In genomic region chr10:52949899-52950298, GRCh38 we compare ENCODE assay signal across 16 cellular contexts.
A peak's percentile ranks its signal among the peaks of the same experiment; 100 is the strongest.
DNase-seq lines count a peak whose midpoint lies in the region; ATAC-seq, FAIRE-seq and TF ChIP-seq lines count a peak whose summit lies in the region.
"Had no signal": no experiment of that assay in that cellular context is flagged by ENCODE, and none has a peak within 500 bp of the region (broad histone marks: within the 10 kb centered on the region; RNA-seq: fewer than 3 reads in every experiment).

No MANE protein-coding gene starts in this region.

- no peak for FAIRE-seq in GM12878 (lab: Jason Lieb, UNC)

- no peak overlapping the region for H3K4me3 Mint-ChIP-seq in Calu3 (ENCODE audit: low read depth, unreplicated experiment)

- DNase-seq in Calu3 (peak; percentile 10), LNCaP clone FGC (ENCODE audit: low read depth) (no peak), GM12878 (ENCODE audit: low read depth, low spot score) (no peak), right lobe of liver (no peak), NCI-H1092 (lab: John Stamatoyannopoulos, UW) (no peak), DMS79 (lab: John Stamatoyannopoulos, UW) (no peak)
- DNase-seq: activated CD4-positive, CD25-positive, alpha-beta regulatory T cell treated with anti-CD3 and anti-CD28 coated beads, Interleukin-2, amount 50 U/mL, for 72 hours; activated T-cell treated with anti-CD3 and anti-CD28 coated beads for 4 hours; DMS79 treated with DMSO at 0.1 percent for 48 hours; hippocampal formation; NCI-H1105; NCI-H446 treated with DMSO at 0.1 percent for 48 hours had no signal

- BruUV-seq in Calu3 (replicated peaks; lab: Mats Ljungman, UMichigan) = no TSS peak
- BruUV-seq in GM12878 (replicated peaks; lab: Mats Ljungman, UMichigan) = no TSS peak

- no peaks in the 10 kb centered on the region for H3K36me3 Mint-ChIP-seq in Calu3 (ENCODE audit: insufficient read depth, unreplicated experiment)

- no peaks in the 10 kb centered on the region for H4K20me1 ChIP-seq in GM12878 (ENCODE audit: control insufficient read depth, insufficient read depth)

- CTCF ChIA-PET in Calu3 (lab: Charles Lee) = interaction anchor here (0.7 kb wide), 1 partner anchor 132 kb away, joined by 3 read pairs; no protein-coding TSS in a partner anchor
- CTCF ChIA-PET in GM12878 (lab: Yijun Ruan, JAX) = interaction anchor here (0.9 to 4.2 kb wide), 13 partner anchors 8 to 581 kb away, joined by 3 to 24 read pairs (median 4); no protein-coding TSS in a partner anchor

- H3K27me3 Mint-ChIP-seq in Calu3 (ENCODE audit: unreplicated experiment) = no peaks in the 10 kb centered on the region

- H3K27me3 ChIP-seq in GM12878 (replicated peaks in 1 of 2; ENCODE audit: control insufficient read depth in 2 of 2, insufficient read depth in 2 of 2, low read length in 1 of 2) (no peaks in the 10 kb centered on the region), right lobe of liver (no peaks in the 10 kb centered on the region)
- H3K27me3 ChIP-seq: vagina had no signal

- no peaks in the 10 kb centered on the region for H3K79me2 ChIP-seq in GM12878 (ENCODE audit: control insufficient read depth, insufficient read depth, low read length)

- H3K4me1 ChIP-seq in GM12878 (ENCODE audit: control insufficient read depth, insufficient read depth, low read length) (no peaks in the 10 kb centered on the region), right lobe of liver (no peaks in the 10 kb centered on the region)
- H3K4me1 ChIP-seq: vagina had no signal

- H3K4me1 Mint-ChIP-seq in Calu3 (ENCODE audit: low read depth, unreplicated experiment) = no peaks in the 10 kb centered on the region

- H3K36me3 ChIP-seq in GM12878 (ENCODE audit: control insufficient read depth in 2 of 2, insufficient read depth in 2 of 2, low read length in 1 of 2) = no peaks in the 10 kb centered on the region
- no peaks in the 10 kb centered on the region for H3K36me3 ChIP-seq in right lobe of liver
- H3K36me3 ChIP-seq: vagina had no signal

- WGBS in GM12878 (ENCODE audit: insufficient coverage, insufficient replicate concordance, low lambda C conversion rate, missing lambda C conversion rate) = 37% methylated on average over 13 of the region's 13 CpGs
- WGBS in right lobe of liver (ENCODE audit: insufficient coverage, low coverage, low lambda C conversion rate, missing lambda C conversion rate) = 35% methylated on average over 8 of the region's 13 CpGs

- TF ChIP-seq CTCF in Calu3 (IDR thresholded peaks at IDR 0.05; ENCODE audit: unreplicated experiment) = no peak
- TF ChIP-seq CTCF in LNCaP clone FGC (IDR thresholded peaks at IDR 0.05; ENCODE audit: control insufficient read depth, extremely low read depth, insufficient read depth) = peak; percentile 42
- peak; percentile 27 to 45 (median 34); a peak in 4 of 6 replicates for TF ChIP-seq CTCF in GM12878 (IDR thresholded peaks at IDR 0.05 in 2 of 3, conservative IDR thresholded peaks at IDR 0.05 in 1 of 3; ENCODE audit: control insufficient read depth in 2 of 3, extremely low read depth in 1 of 3, insufficient read depth in 1 of 3, low read depth in 3 of 3, low read length in 3 of 3)
- peak; percentile 27 to 36 (median 33) for TF ChIP-seq CTCF in right lobe of liver (IDR thresholded peaks at IDR 0.05)

- TF ChIP-seq EP300 in GM12878 (IDR thresholded peaks at IDR 0.05; ENCODE audit: borderline replicate concordance in 1 of 2, control insufficient read depth in 1 of 2, low read depth in 2 of 2, low read length in 2 of 2) = no peak

- no peak overlapping the region for H3K4me3 ChIP-seq in LNCaP clone FGC (ENCODE audit: low read depth, low read length)
- H3K4me3 ChIP-seq in GM12878 = no peak overlapping the region
- H3K4me3 ChIP-seq in right lobe of liver = no peak overlapping the region
- H3K4me3 ChIP-seq: SK-N-MC, vagina had no signal

- RAD21 ChIA-PET in GM12878 (lab: Charles Lee; ENCODE audit: unreplicated experiment) = interaction anchor here (0.9 to 1.6 kb wide), 4 partner anchors 11 to 193 kb away, joined by 3 to 4 read pairs (median 4); no protein-coding TSS in a partner anchor

- in situ Hi-C loops in GM12878 (cut with MboI) = no loop called here

- intact Hi-C loops in Calu3 (cut with micrococcal nuclease; ENCODE audit: unreplicated experiment) = loop anchor here (5.0 kb wide), 3 partner anchors 133 to 367 kb away; no protein-coding TSS in a partner anchor
- intact Hi-C loops in GM12878 (cut with micrococcal nuclease; ENCODE audit: unreplicated experiment) = loop anchor here (2.0 to 10.0 kb wide), 4 partner anchors 133 to 651 kb away; no protein-coding TSS in a partner anchor
- intact Hi-C loops in right lobe of liver (cut with DNase I) = no loop called here

- no peak overlapping the region for H3K4me2 ChIP-seq in GM12878 (ENCODE audit: control insufficient read depth, insufficient read depth)

- H3K9ac ChIP-seq in GM12878 (ENCODE audit: control insufficient read depth, insufficient read depth, low read length) = no peak overlapping the region

- SMC1A ChIA-PET in GM12878 (lab: Charles Lee; ENCODE audit: uncharacterized antibody, unreplicated experiment) = interaction anchor here (0.6 to 1.5 kb wide), 6 partner anchors 15 to 262 kb away, joined by 3 read pairs; no protein-coding TSS in a partner anchor

- H3K27ac ChIP-seq in GM12878 (ENCODE audit: control insufficient read depth, insufficient read depth) = no peak overlapping the region
- H3K27ac ChIP-seq in right lobe of liver = no peak overlapping the region
- H3K27ac ChIP-seq: SK-N-MC, vagina had no signal

- H3K9me3 ChIP-seq in GM12878 (replicated peaks; ENCODE audit: control insufficient read depth, insufficient read depth, low read length) = no peaks in the 10 kb centered on the region
- H3K9me3 ChIP-seq in right lobe of liver = no peaks in the 10 kb centered on the region
- H3K9me3 ChIP-seq: vagina had no signal

- H3K27ac Mint-ChIP-seq in Calu3 (ENCODE audit: unreplicated experiment) = no peak overlapping the region

- H2AFZ ChIP-seq in GM12878 (ENCODE audit: control insufficient read depth, low read depth, low read length) = no peak overlapping the region

- peaks cover 6% of the 10 kb centered on the region for H3K9me3 Mint-ChIP-seq in Calu3 (ENCODE audit: low read depth, unreplicated experiment)

- ATAC-seq in GM12878 (peak; percentile 25), right lobe of liver (peak in 3 of 4 donors; percentile 22 to 34 (median 30)), HG03095 (IDR thresholded peaks at IDR 0.05; ENCODE audit: unreplicated experiment) (no peak), HG03039 (IDR thresholded peaks at IDR 0.05; ENCODE audit: unreplicated experiment) (no peak)

- POLR2A ChIA-PET in GM12878 (lab: Charles Lee) = no interaction called here

- no peak for TF ChIP-seq POLR2A in GM12878 (IDR thresholded peaks at IDR 0.05; ENCODE audit: low read depth, low read length)
- no peak for TF ChIP-seq POLR2A in right lobe of liver (IDR thresholded peaks at IDR 0.05)

- TF ChIP-seq RAD21 in GM12878 (IDR thresholded peaks at IDR 0.05; ENCODE audit: insufficient read depth, low read depth, low read length) = peak; percentile 55

TF ChIP-seq in GM12878, 131 proteins besides CTCF, POLR2A, EP300 and RAD21:
- TF ChIP-seq SMC3 (IDR thresholded peaks at IDR 0.05; ENCODE audit: borderline replicate concordance, low read length) (peak; percentile 19; the same call in 1 of the 2 replicates), HDAC2 (IDR thresholded peaks at IDR 0.05) (no peak), MEF2A (IDR thresholded peaks at IDR 0.05; ENCODE audit: insufficient read depth, low read depth, low read length) (no peak)
TF ChIP-seq in GM12878: peak in this region for 1.

Comparison
In these comparisons a context has a peak if more than half of its experiments do, and no peak if none do; other contexts are left out.
1. ATAC-seq: peak in GM12878 (single experiment) and right lobe of liver (3 of 4); none in HG03095 (single experiment) and HG03039 (single experiment).
2. intact Hi-C loops: an anchor here in Calu3 (5.0 kb wide) and GM12878 (2.0 to 10.0 kb wide); none called in right lobe of liver.